In the genomic region with DNA sequence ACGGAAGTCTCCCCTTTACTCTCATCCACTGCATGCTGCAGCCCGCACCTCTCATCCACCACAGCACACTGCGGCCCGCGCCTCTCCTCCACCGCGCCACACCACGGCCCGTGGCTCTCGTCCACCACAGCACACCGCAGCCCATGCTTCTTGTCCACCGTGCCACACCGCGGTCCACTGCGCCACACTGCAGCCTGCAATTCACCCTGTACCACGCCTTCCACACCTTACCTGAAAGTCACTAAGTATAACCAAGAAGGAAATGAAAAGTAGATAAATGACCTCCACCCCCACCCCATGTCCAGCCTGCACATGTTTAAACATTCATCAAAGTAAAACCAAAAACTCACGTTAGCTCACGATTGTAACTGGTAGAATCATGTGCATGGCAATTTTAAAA, we compare ENCODE assay signal across 15 cellular contexts.
A peak's percentile ranks its signal among the peaks of the same experiment; 100 is the strongest.
DNase-seq lines count a peak whose midpoint lies in the region; ATAC-seq and TF ChIP-seq lines count a peak whose summit lies in the region.
"Had no signal": no experiment of that assay in that cellular context is flagged by ENCODE, and none has a peak within 500 bp of the region (broad histone marks: within the 10 kb centered on the region; RNA-seq: fewer than 3 reads in every experiment).

No MANE protein-coding gene starts in this region.

- no peaks in the 10 kb centered on the region for H3K9me3 ChIP-seq in OCI-LY7 (ENCODE audit: low read length)
- H3K9me3 ChIP-seq in lower lobe of right lung, result no peaks in the 10 kb centered on the region

- peaks cover 52% of the 10 kb centered on the region; the same call in 1 of the 2 replicates for H3K79me2 ChIP-seq in OCI-LY7 (ENCODE audit: insufficient read depth, low read depth, low read length)

- H3K4me1 ChIP-seq in OCI-LY7 (ENCODE audit: insufficient read depth, low read length, poor library complexity, severe bottlenecking) (peaks cover 73% of the 10 kb centered on the region), lower lobe of right lung (peaks cover 19% of the 10 kb centered on the region)

- peaks cover 11% of the 10 kb centered on the region for H3K4me1 Mint-ChIP-seq in activated naive CD8-positive, alpha-beta T cell treated with anti-CD3 and anti-CD28 coated beads, Interleukin-2, amount 10 ng/mL, durations not matched to agents 7 days and 5 days
- peaks cover 11% of the 10 kb centered on the region for H3K4me1 Mint-ChIP-seq in activated naive CD8-positive, alpha-beta T cell treated with anti-CD3 and anti-CD28 coated beads for 36 hours
- peaks cover 62% of the 10 kb centered on the region for H3K4me1 Mint-ChIP-seq in type B pancreatic cell (ENCODE audit: unreplicated experiment)
- H3K4me1 Mint-ChIP-seq in T-helper 2 cell treated with Interferon-gamma antibody and Interleukin-4, amounts not matched to agents 5 μg/mL and 100 μg/mL, for 36 hours (ENCODE audit: low read depth), result peaks cover 3% of the 10 kb centered on the region

- CTCF ChIA-PET in OCI-LY7 (lab: Charles Lee; ENCODE audit: unreplicated experiment), result interaction anchor here (0.6 to 1.0 kb wide), 5 partner anchors 12 to 326 kb away, joined by 3 to 5 read pairs (median 3); no protein-coding TSS in a partner anchor

- peaks cover 5% of the 10 kb centered on the region for H3K27me3 Mint-ChIP-seq in activated naive CD8-positive, alpha-beta T cell treated with anti-CD3 and anti-CD28 coated beads, Interleukin-2, amount 10 ng/mL, durations not matched to agents 7 days and 5 days
- H3K27me3 Mint-ChIP-seq in activated naive CD8-positive, alpha-beta T cell treated with anti-CD3 and anti-CD28 coated beads for 36 hours, result peaks cover 9% of the 10 kb centered on the region
- H3K27me3 Mint-ChIP-seq in type B pancreatic cell, result no peaks in the 10 kb centered on the region
- H3K27me3 Mint-ChIP-seq in T-helper 2 cell treated with Interferon-gamma antibody and Interleukin-4, amounts not matched to agents 5 μg/mL and 100 μg/mL, for 36 hours (ENCODE audit: low read depth), result peaks cover 10% of the 10 kb centered on the region

- H3K9me2 ChIP-seq in OCI-LY7 (ENCODE audit: insufficient read depth, low read length), result no peaks in the 10 kb centered on the region

- H3K9me3 Mint-ChIP-seq in activated naive CD8-positive, alpha-beta T cell treated with anti-CD3 and anti-CD28 coated beads, Interleukin-2, amount 10 ng/mL, durations not matched to agents 7 days and 5 days, result no peaks in the 10 kb centered on the region
- H3K9me3 Mint-ChIP-seq in activated naive CD8-positive, alpha-beta T cell treated with anti-CD3 and anti-CD28 coated beads for 36 hours, result no peaks in the 10 kb centered on the region
- no peaks in the 10 kb centered on the region for H3K9me3 Mint-ChIP-seq in type B pancreatic cell
- H3K9me3 Mint-ChIP-seq in T-helper 2 cell treated with Interferon-gamma antibody and Interleukin-4, amounts not matched to agents 5 μg/mL and 100 μg/mL, for 36 hours, result no peaks in the 10 kb centered on the region

- H3K27ac Mint-ChIP-seq in activated naive CD8-positive, alpha-beta T cell treated with anti-CD3 and anti-CD28 coated beads, Interleukin-2, amount 10 ng/mL, durations not matched to agents 7 days and 5 days, result peak overlapping the region; percentile 43
- no peak overlapping the region for H3K27ac Mint-ChIP-seq in activated naive CD8-positive, alpha-beta T cell treated with anti-CD3 and anti-CD28 coated beads for 36 hours
- H3K27ac Mint-ChIP-seq in type B pancreatic cell, result peak overlapping the region; percentile 78
- no peak overlapping the region for H3K27ac Mint-ChIP-seq in T-helper 2 cell treated with Interferon-gamma antibody and Interleukin-4, amounts not matched to agents 5 μg/mL and 100 μg/mL, for 36 hours
- H3K27ac Mint-ChIP-seq: WTC11 had no signal

- intact Hi-C loops in OCI-LY7 (cut with micrococcal nuclease; ENCODE audit: unreplicated experiment) (loop anchor here (2.0 to 5.0 kb wide), 3 partner anchors 109 to 534 kb away; partner anchors contain the start of gene IDI1), lower lobe of right lung (cut with DNase I) (no loop called here)

- H3K4me3 Mint-ChIP-seq in activated naive CD8-positive, alpha-beta T cell treated with anti-CD3 and anti-CD28 coated beads, Interleukin-2, amount 10 ng/mL, durations not matched to agents 7 days and 5 days, result peak overlapping the region; percentile 44
- H3K4me3 Mint-ChIP-seq in activated naive CD8-positive, alpha-beta T cell treated with anti-CD3 and anti-CD28 coated beads for 36 hours, result no peak overlapping the region
- peak overlapping the region; percentile 71 for H3K4me3 Mint-ChIP-seq in type B pancreatic cell
- no peak overlapping the region for H3K4me3 Mint-ChIP-seq in T-helper 2 cell treated with Interferon-gamma antibody and Interleukin-4, amounts not matched to agents 5 μg/mL and 100 μg/mL, for 36 hours
- H3K4me3 Mint-ChIP-seq: WTC11 had no signal

- peak overlapping the region; percentile 88 for H3K4me2 ChIP-seq in OCI-LY7 (ENCODE audit: low read length)

- H3K4me3 ChIP-seq in OCI-LY7 (ENCODE audit: low read depth, low read length, poor library complexity, severe bottlenecking) (peak overlapping the region; percentile 69), lower lobe of right lung (peak overlapping the region; percentile 27)

- peak overlapping the region; percentile 10; the same call in 1 of the 2 replicates for H2AFZ ChIP-seq in OCI-LY7 (ENCODE audit: low read length)

- BruUV-seq in OCI-LY7 (replicated peaks; lab: Mats Ljungman, UMichigan), result no TSS peak

- DNase-seq in activated naive CD8-positive, alpha-beta T cell treated with anti-CD3 and anti-CD28 coated beads, Interleukin-2, amount 10 ng/mL, durations not matched to agents 7 days and 5 days, result no peak
- no peak for DNase-seq in activated naive CD8-positive, alpha-beta T cell treated with anti-CD3 and anti-CD28 coated beads for 36 hours
- DNase-seq in OCI-LY7 (ENCODE audit: low spot score) (peak; percentile 65), lower lobe of right lung (no peak), type B pancreatic cell (ENCODE audit: extremely low spot score, unreplicated experiment) (no peak)
- no peak for DNase-seq in stimulated activated CD4-positive, alpha-beta T cell treated with anti-CD3 and anti-CD28 coated beads, Interleukin-12 subunit alpha, Interleukin-12 subunit beta, amount 100 ng/mL, for 4 hours
- no peak for DNase-seq in T-helper 2 cell treated with Interferon-gamma antibody and Interleukin-4, amounts not matched to agents 5 μg/mL and 100 μg/mL, for 36 hours (ENCODE audit: low spot score)
- DNase-seq: activated T-cell treated with anti-CD3 and anti-CD28 coated beads, Interleukin-2, amount 50 U/mL, for 48 hours; DND-41; MV-4-11; naive thymus-derived CD4-positive, alpha-beta T cell; NCI-H446 treated with DMSO at 0.1 percent for 48 hours; Right ventricle myocardium superior had no signal

- no peak for ATAC-seq in activated naive CD8-positive, alpha-beta T cell treated with anti-CD3 and anti-CD28 coated beads, Interleukin-2, amount 10 ng/mL, durations not matched to agents 7 days and 5 days (ENCODE audit: low read depth)
- ATAC-seq in lower lobe of right lung, result peak; percentile 64 to 67
- ATAC-seq in GM21526 (IDR thresholded peaks at IDR 0.05; ENCODE audit: low FRiP score, unreplicated experiment), result no peak
- ATAC-seq: naive thymus-derived CD4-positive, alpha-beta T cell; WTC11 had no signal

- TF ChIP-seq CTCF in OCI-LY7 (conservative IDR thresholded peaks at IDR 0.05; ENCODE audit: low read length) (no peak), lower lobe of right lung (IDR thresholded peaks at IDR 0.05) (no peak), type B pancreatic cell (conservative IDR thresholded peaks at IDR 0.05) (no peak)

- peak overlapping the region; percentile 100 for H3K27ac ChIP-seq in OCI-LY7 (ENCODE audit: low read depth, low read length, poor library complexity, severe bottlenecking)
- peak overlapping the region; percentile 68 for H3K27ac ChIP-seq in lower lobe of right lung

- no peaks in the 10 kb centered on the region for H4K20me1 ChIP-seq in OCI-LY7 (ENCODE audit: insufficient read depth, low read length)

- no peaks in the 10 kb centered on the region for H3K36me3 Mint-ChIP-seq in activated naive CD8-positive, alpha-beta T cell treated with anti-CD3 and anti-CD28 coated beads, Interleukin-2, amount 10 ng/mL, durations not matched to agents 7 days and 5 days
- no peaks in the 10 kb centered on the region for H3K36me3 Mint-ChIP-seq in activated naive CD8-positive, alpha-beta T cell treated with anti-CD3 and anti-CD28 coated beads for 36 hours
- H3K36me3 Mint-ChIP-seq in type B pancreatic cell, result peaks cover 10% of the 10 kb centered on the region
- H3K36me3 Mint-ChIP-seq in T-helper 2 cell treated with Interferon-gamma antibody and Interleukin-4, amounts not matched to agents 5 μg/mL and 100 μg/mL, for 36 hours (ENCODE audit: low read depth), result no peaks in the 10 kb centered on the region
- H3K36me3 Mint-ChIP-seq: naive thymus-derived CD4-positive, alpha-beta T cell; WTC11 had no signal

- H3K36me3 ChIP-seq in OCI-LY7 (ENCODE audit: insufficient read depth, low read length), result peaks cover 25% of the 10 kb centered on the region
- H3K36me3 ChIP-seq in lower lobe of right lung, result no peaks in the 10 kb centered on the region

- POLR2A ChIA-PET in activated naive CD8-positive, alpha-beta T cell treated with anti-CD3 and anti-CD28 coated beads, Interleukin-2, amount 10 ng/mL, durations not matched to agents 7 days and 5 days (lab: Charles Lee), result interaction anchor here (0.6 kb wide), 1 partner anchor 1748 kb away, joined by 4 read pairs; no protein-coding TSS in a partner anchor
- POLR2A ChIA-PET in OCI-LY7 (lab: Charles Lee), result interaction anchor here (0.6 to 7.1 kb wide), 19 partner anchors 8 to 531 kb away, joined by 3 to 136 read pairs (median 4); no protein-coding TSS in a partner anchor

- H3K27me3 ChIP-seq in lower lobe of right lung (ENCODE audit: low read depth), result no peaks in the 10 kb centered on the region

Comparison
In these comparisons a context has a peak if more than half of its experiments do, and no peak if none do; other contexts are left out.
1. H3K27ac Mint-ChIP-seq: peak in activated naive CD8-positive, alpha-beta T cell treated with anti-CD3 and anti-CD28 coated beads, Interleukin-2, amount 10 ng/mL, durations not matched to agents 7 days and 5 days (single experiment) and type B pancreatic cell (single experiment); none in activated naive CD8-positive, alpha-beta T cell treated with anti-CD3 and anti-CD28 coated beads for 36 hours (single experiment) and T-helper 2 cell treated with Interferon-gamma antibody and Interleukin-4, amounts not matched to agents 5 μg/mL and 100 μg/mL, for 36 hours (single experiment).
2. H3K4me3 Mint-ChIP-seq: peak in activated naive CD8-positive, alpha-beta T cell treated with anti-CD3 and anti-CD28 coated beads, Interleukin-2, amount 10 ng/mL, durations not matched to agents 7 days and 5 days (single experiment) and type B pancreatic cell (single experiment); none in activated naive CD8-positive, alpha-beta T cell treated with anti-CD3 and anti-CD28 coated beads for 36 hours (single experiment) and T-helper 2 cell treated with Interferon-gamma antibody and Interleukin-4, amounts not matched to agents 5 μg/mL and 100 μg/mL, for 36 hours (single experiment).
3. ATAC-seq: peak in lower lobe of right lung (2 of 2); none in activated naive CD8-positive, alpha-beta T cell treated with anti-CD3 and anti-CD28 coated beads, Interleukin-2, amount 10 ng/mL, durations not matched to agents 7 days and 5 days (single experiment) and GM21526 (single experiment).